ENCODE assay signal across 22 cellular contexts in the genomic region with DNA sequence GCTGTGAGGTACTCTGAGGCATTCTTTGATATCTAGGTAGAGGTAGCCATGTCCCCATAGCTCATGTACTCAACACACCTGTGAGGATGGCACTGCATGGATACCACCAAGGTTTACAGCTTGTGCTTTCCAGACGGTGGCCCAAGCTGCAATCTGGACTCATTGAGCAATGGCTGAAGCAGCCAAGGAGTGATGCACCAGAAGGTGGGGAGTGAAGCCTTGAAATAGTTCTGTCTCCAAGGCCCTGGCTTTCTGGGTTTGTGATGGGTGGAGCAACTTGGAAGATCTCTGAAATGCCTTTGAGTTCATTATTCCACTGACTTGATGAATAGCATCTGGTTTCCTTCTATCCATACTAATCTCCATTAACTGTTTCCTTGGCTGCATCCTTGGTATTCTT.
DNase-seq lines count a peak whose midpoint lies in the region; ATAC-seq and TF ChIP-seq lines count a peak whose summit lies in the region.
"Had no signal": no experiment of that assay in that cellular context is flagged by ENCODE, and none has a peak within 500 bp of the region (broad histone marks: within the 10 kb centered on the region; RNA-seq: fewer than 3 reads in every experiment).

No MANE protein-coding gene starts in this region.

- no peaks in the 10 kb centered on the region for H3K79me2 ChIP-seq in GM23248 (ENCODE audit: insufficient read depth)

- WGBS in GM23248 (ENCODE audit: low coverage in 1 of 2, low lambda C conversion rate in 2 of 2, missing lambda C conversion rate in 2 of 2), 2 experiments, result 8 to 15% methylated on average over 1 of the region's 1 CpG
- WGBS in sigmoid colon, 2 donors, result 70 to 87% methylated on average over 1 of the region's 1 CpG

- no peak overlapping the region for H2AFZ ChIP-seq in GM23248

- H3K27ac Mint-ChIP-seq in CD8-positive, alpha-beta T cell, result no peak overlapping the region
- H3K27ac Mint-ChIP-seq: CD14-positive monocyte had no signal

- peaks cover 27% of the 10 kb centered on the region for H3K9me3 Mint-ChIP-seq in CD8-positive, alpha-beta T cell

- POLR2A ChIA-PET in CD8-positive, alpha-beta T cell (lab: Charles Lee), result no interaction called here

- H3K4me3 Mint-ChIP-seq in CD8-positive, alpha-beta T cell, result no peak overlapping the region
- H3K4me3 Mint-ChIP-seq: CD14-positive monocyte had no signal

- H3K36me3 ChIP-seq in GM23248 (ENCODE audit: low read depth), result no peaks in the 10 kb centered on the region
- no peaks in the 10 kb centered on the region for H3K36me3 ChIP-seq in sigmoid colon
- no peaks in the 10 kb centered on the region for H3K36me3 ChIP-seq in CD8-positive, alpha-beta T cell (ENCODE audit: insufficient read depth, low read length)

- no peaks in the 10 kb centered on the region for H3K4me1 Mint-ChIP-seq in CD8-positive, alpha-beta T cell (ENCODE audit: low read depth)
- H3K4me1 Mint-ChIP-seq: CD14-positive monocyte had no signal

- H3K4me3 ChIP-seq in GM23248 (no peak overlapping the region), sigmoid colon (no peak overlapping the region)
- no peak overlapping the region for H3K4me3 ChIP-seq in CD8-positive, alpha-beta T cell (ENCODE audit: low read depth, low read length)
- H3K4me3 ChIP-seq: A549 had no signal

- H3F3A ChIP-seq in GM23248 (ENCODE audit: insufficient read depth), result no peaks in the 10 kb centered on the region

- H3K9me2 ChIP-seq in GM23248 (ENCODE audit: insufficient read depth), result no peaks in the 10 kb centered on the region

- no peak overlapping the region for H3K9ac ChIP-seq in GM23248

- no peaks in the 10 kb centered on the region for H3K27me3 Mint-ChIP-seq in CD8-positive, alpha-beta T cell (ENCODE audit: low read depth)

- in situ Hi-C loops in GM23248 (cut with MboI), result no loop called here

- no peaks in the 10 kb centered on the region for H4K20me1 ChIP-seq in GM23248 (ENCODE audit: insufficient read depth)

- no peaks in the 10 kb centered on the region for H3K36me3 Mint-ChIP-seq in CD8-positive, alpha-beta T cell
- H3K36me3 Mint-ChIP-seq: CD14-positive monocyte had no signal

- intact Hi-C loops in left ventricle myocardium superior (cut with micrococcal nuclease) (no loop called here), sigmoid colon (cut with DNase I) (no loop called here)
- intact Hi-C loops in CD8-positive, alpha-beta T cell (cut with DNase I, micrococcal nuclease), result no loop called here

- no peak for TF ChIP-seq CTCF in sigmoid colon (IDR thresholded peaks at IDR 0.05)
- TF ChIP-seq CTCF in CD8-positive, alpha-beta T cell (IDR thresholded peaks at IDR 0.05), result no peak

- TF ChIP-seq POLR2A in sigmoid colon (IDR thresholded peaks at IDR 0.05), result no peak

- ATAC-seq in left ventricle myocardium superior, result peak; percentile 92
- ATAC-seq in CD8-positive, alpha-beta T cell, result no peak
- ATAC-seq in GM18870 (IDR thresholded peaks at IDR 0.05; ENCODE audit: unreplicated experiment), result no peak
- ATAC-seq in HG03457 (IDR thresholded peaks at IDR 0.05; ENCODE audit: unreplicated experiment), result no peak
- ATAC-seq: A549, HCT116 had no signal

- no peak overlapping the region for H3K4me2 ChIP-seq in GM23248 (ENCODE audit: unreplicated experiment)
- H3K4me2 ChIP-seq: A549 had no signal

- no peak overlapping the region for H3K27ac ChIP-seq in GM23248
- H3K27ac ChIP-seq in sigmoid colon, result peak overlapping the region in 1 of 4 donors; percentile 45
- no peak overlapping the region for H3K27ac ChIP-seq in CD8-positive, alpha-beta T cell (ENCODE audit: low read depth, low read length)
- H3K27ac ChIP-seq: A549, HL-60 had no signal

- no peaks in the 10 kb centered on the region for H3K27me3 ChIP-seq in GM23248 (replicated peaks; ENCODE audit: insufficient read depth)
- H3K27me3 ChIP-seq in sigmoid colon, result no peaks in the 10 kb centered on the region
- H3K27me3 ChIP-seq in CD8-positive, alpha-beta T cell (ENCODE audit: insufficient read depth, low read length), result no peaks in the 10 kb centered on the region

- DNase-seq in GM23248, result peak; percentile 11
- DNase-seq in fibroblast of gingiva (ENCODE audit: low read depth), result peak; percentile 51
- peak; percentile 41 for DNase-seq in left ventricle myocardium superior
- peak; percentile 77 for DNase-seq in sigmoid colon
- no peak for DNase-seq in CD8-positive, alpha-beta T cell
- DNase-seq in germinal center (ENCODE audit: low spot score), result no peak
- DNase-seq: AML-193; COR-L47; DMS153; EL; MV-4-11; NCI-H1417; NCI-H1930; NCI-H446; NCI-H69; NK-92 treated with Interleukin-12 subunit alpha and Interleukin-12 subunit beta, amount 100 ng/mL, for 24 hours had no signal

- H3K9me3 ChIP-seq in GM23248 (ENCODE audit: low read depth) (no peaks in the 10 kb centered on the region), sigmoid colon (no peaks in the 10 kb centered on the region)
- no peaks in the 10 kb centered on the region for H3K9me3 ChIP-seq in CD8-positive, alpha-beta T cell (ENCODE audit: low read length)

- CTCF ChIA-PET in CD8-positive, alpha-beta T cell (lab: Charles Lee), result no interaction called here

- TF ChIP-seq EP300 in sigmoid colon (IDR thresholded peaks at IDR 0.05), result no peak

- H3K4me1 ChIP-seq in GM23248 (ENCODE audit: insufficient read depth), result no peaks in the 10 kb centered on the region
- H3K4me1 ChIP-seq in sigmoid colon, result no peaks in the 10 kb centered on the region
- H3K4me1 ChIP-seq in CD8-positive, alpha-beta T cell (ENCODE audit: insufficient read depth, low read length), result no peaks in the 10 kb centered on the region
- H3K4me1 ChIP-seq: A549 had no signal

Comparison
In these comparisons a context has a peak if more than half of its experiments do, and no peak if none do; other contexts are left out.
1. DNase-seq: peak in GM23248 (single experiment), fibroblast of gingiva (single experiment), left ventricle myocardium superior (single experiment) and sigmoid colon (single experiment); none in CD8-positive, alpha-beta T cell (0 of 7) and germinal center (single experiment).